ENCODE assay signal across 19 cellular contexts in the genomic region with DNA sequence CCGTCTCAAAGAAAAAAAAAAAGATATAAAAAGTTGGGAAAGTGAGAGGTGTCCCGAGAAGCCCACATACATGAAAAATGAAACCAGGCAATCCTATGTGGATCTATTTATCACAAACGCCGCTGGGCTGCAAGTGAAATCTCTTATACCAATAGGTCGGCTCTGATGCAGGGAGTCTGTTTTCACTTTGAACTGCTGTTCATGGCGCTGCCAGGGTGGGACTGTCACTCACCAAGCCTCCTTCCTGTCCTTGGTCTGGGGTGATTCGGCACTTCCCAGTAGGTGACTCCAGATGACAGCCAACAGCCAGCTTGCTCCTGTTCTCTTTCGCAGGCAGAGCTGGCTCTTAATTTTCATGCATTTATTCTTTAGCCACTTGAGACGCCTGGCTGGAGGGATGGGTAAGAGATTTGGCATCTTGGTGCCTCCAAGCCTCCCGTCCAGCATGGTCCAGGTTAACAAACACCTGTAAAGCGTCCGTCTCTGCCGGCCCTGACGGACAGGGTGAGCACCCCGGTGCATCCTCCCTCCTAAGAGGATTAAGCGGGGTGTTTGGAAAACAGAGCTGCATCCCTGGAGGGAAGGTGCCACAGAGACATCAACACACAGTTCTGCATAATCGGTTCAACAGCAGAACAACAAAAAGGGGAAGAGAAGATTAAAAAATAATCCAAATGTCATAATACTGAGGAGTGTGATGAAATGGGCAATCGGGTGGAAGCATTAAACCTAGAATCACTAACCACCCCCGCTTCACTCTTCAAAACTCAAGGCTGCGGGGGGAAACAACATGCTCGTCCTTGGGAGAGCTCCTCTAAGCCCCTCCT. TPM values are rescaled to one million over a fixed set of nuclear protein-coding genes. Genes with fewer than 3 reads are reported as not detected.
DNase-seq lines count a peak whose midpoint lies in the region; ATAC-seq and TF ChIP-seq lines count a peak whose summit lies in the region.
"Had no signal": no experiment of that assay in that cellular context is flagged by ENCODE, and none has a peak within 500 bp of the region (broad histone marks: within the 10 kb centered on the region; RNA-seq: fewer than 3 reads in every experiment).

No MANE protein-coding gene starts in this region.

- H3K27ac Mint-ChIP-seq in dendritic cell treated with granulocyte-macrophage colony-stimulating factor and Interleukin-4, amounts not matched to agents 40 ng/mL and 50 ng/mL, for 4 days = peak overlapping the region; percentile 81
- no peak overlapping the region for H3K27ac Mint-ChIP-seq in HFFc6
- H3K27ac Mint-ChIP-seq: activated B cell treated with CpG ODN at 0.5 μM for 24 hours; activated T-helper 17 cell treated with anti-CD3 and anti-CD28 coated beads, Interleukin-2, amount 50 U/mL, for 72 hours; mesothelial cell of epicardium; T-cell had no signal

- no peak overlapping the region for H3K4me3 Mint-ChIP-seq in dendritic cell treated with granulocyte-macrophage colony-stimulating factor and Interleukin-4, amounts not matched to agents 40 ng/mL and 50 ng/mL, for 4 days
- H3K4me3 Mint-ChIP-seq in HFFc6 = no peak overlapping the region
- H3K4me3 Mint-ChIP-seq: activated B cell treated with CpG ODN at 0.5 μM for 24 hours; activated T-helper 17 cell treated with anti-CD3 and anti-CD28 coated beads, Interleukin-2, amount 50 U/mL, for 72 hours; mesothelial cell of epicardium; neural crest cell; T-cell had no signal

- H3K36me3 ChIP-seq in prostate gland (no peaks in the 10 kb centered on the region), HAP-1 (replicated peaks) (no peaks in the 10 kb centered on the region)

- H3K27me3 Mint-ChIP-seq in dendritic cell treated with granulocyte-macrophage colony-stimulating factor and Interleukin-4, amounts not matched to agents 40 ng/mL and 50 ng/mL, for 4 days = no peaks in the 10 kb centered on the region
- H3K27me3 Mint-ChIP-seq in HFFc6 (ENCODE audit: insufficient read depth) = peaks cover 2% of the 10 kb centered on the region
- H3K27me3 Mint-ChIP-seq: activated B cell treated with CpG ODN at 0.5 μM for 24 hours; activated T-helper 17 cell treated with anti-CD3 and anti-CD28 coated beads, Interleukin-2, amount 50 U/mL, for 72 hours; T-cell had no signal

- H3K27me3 ChIP-seq in prostate gland (replicated peaks; ENCODE audit: insufficient read depth) (no peaks in the 10 kb centered on the region), HAP-1 (ENCODE audit: low read depth) (no peaks in the 10 kb centered on the region)
- H3K27me3 ChIP-seq: heart right ventricle had no signal

- no peaks in the 10 kb centered on the region for H3K9me3 ChIP-seq in prostate gland
- no peaks in the 10 kb centered on the region for H3K9me3 ChIP-seq in HAP-1
- H3K9me3 ChIP-seq: heart right ventricle had no signal

- TF ChIP-seq CTCF in C4-2B (conservative IDR thresholded peaks at IDR 0.05) (no peak), NB4 (IDR thresholded peaks at IDR 0.05; ENCODE audit: low read depth, low read length) (no peak), prostate gland (IDR thresholded peaks at IDR 0.05) (no peak), HFFc6 (IDR thresholded peaks at IDR 0.05) (no peak)

- in situ Hi-C loops in HAP-1 (cut with MboI; ENCODE audit: low sequenced_read_pairs) = no loop called here

- H3K27ac ChIP-seq in C4-2B (peak overlapping the region; percentile 75), prostate gland (peak overlapping the region; percentile 68 to 85)

- peak; percentile 48 for DNase-seq in NB4 (ENCODE audit: low read depth)
- no peak for DNase-seq in prostate gland (ENCODE audit: low spot score)
- DNase-seq in HFFc6 = no peak
- DNase-seq in SK-N-DZ (ENCODE audit: low spot score) = no peak
- no peak for DNase-seq in HAP-1 (ENCODE audit: low spot score in 2 of 2)
- DNase-seq: activated B cell treated with CpG ODN at 0.5 μM for 24 hours; effector CD8-positive, alpha-beta T cell; NCI-H1048; NCI-H524 treated with DMSO at 0.1 percent for 48 hours; retina; T-cell had no signal

- no peaks in the 10 kb centered on the region for H3K9me3 Mint-ChIP-seq in dendritic cell treated with granulocyte-macrophage colony-stimulating factor and Interleukin-4, amounts not matched to agents 40 ng/mL and 50 ng/mL, for 4 days
- no peaks in the 10 kb centered on the region for H3K9me3 Mint-ChIP-seq in HFFc6
- H3K9me3 Mint-ChIP-seq: activated B cell treated with CpG ODN at 0.5 μM for 24 hours; activated T-helper 17 cell treated with anti-CD3 and anti-CD28 coated beads, Interleukin-2, amount 50 U/mL, for 72 hours; mesothelial cell of epicardium; neural crest cell; T-cell had no signal

- WGBS in prostate gland = 83% methylated on average over 21 of the region's 21 CpGs

- H3K36me3 Mint-ChIP-seq in dendritic cell treated with granulocyte-macrophage colony-stimulating factor and Interleukin-4, amounts not matched to agents 40 ng/mL and 50 ng/mL, for 4 days (ENCODE audit: low read depth) = peaks cover 7% of the 10 kb centered on the region
- H3K36me3 Mint-ChIP-seq in HFFc6 (ENCODE audit: low read depth) = no peaks in the 10 kb centered on the region
- H3K36me3 Mint-ChIP-seq: mesothelial cell of epicardium had no signal

- no peak overlapping the region for H3K4me3 ChIP-seq in NB4 (ENCODE audit: low read depth, low read length)
- H3K4me3 ChIP-seq in prostate gland = no peak overlapping the region
- H3K4me3 ChIP-seq in HAP-1 = no peak overlapping the region
- H3K4me3 ChIP-seq: heart right ventricle had no signal

- no peak for ATAC-seq in HG02973 (IDR thresholded peaks at IDR 0.05; ENCODE audit: unreplicated experiment)
- ATAC-seq: activated T-helper 17 cell treated with anti-CD3 and anti-CD28 coated beads, Interleukin-2, amount 50 U/mL, for 72 hours; Panc1; T-cell had no signal

- H3K4me1 Mint-ChIP-seq in dendritic cell treated with granulocyte-macrophage colony-stimulating factor and Interleukin-4, amounts not matched to agents 40 ng/mL and 50 ng/mL, for 4 days (ENCODE audit: low read depth) = peaks cover 35% of the 10 kb centered on the region
- peaks cover 13% of the 10 kb centered on the region for H3K4me1 Mint-ChIP-seq in HFFc6 (ENCODE audit: low read depth)
- H3K4me1 Mint-ChIP-seq: activated B cell treated with CpG ODN at 0.5 μM for 24 hours; activated T-helper 17 cell treated with anti-CD3 and anti-CD28 coated beads, Interleukin-2, amount 50 U/mL, for 72 hours; mesothelial cell of epicardium; neural crest cell; T-cell had no signal

- intact Hi-C loops in dendritic cell treated with granulocyte-macrophage colony-stimulating factor and Interleukin-4, amounts not matched to agents 40 ng/mL and 50 ng/mL, for 4 days (cut with micrococcal nuclease) = no loop called here
- intact Hi-C loops in prostate gland (cut with DNase I) = no loop called here

- H3K4me1 ChIP-seq in prostate gland (replicated peaks) = peaks cover 8% of the 10 kb centered on the region
- no peaks in the 10 kb centered on the region; the same call in 1 of the 2 replicates for H3K4me1 ChIP-seq in HAP-1

- TF ChIP-seq POLR2A in NB4 (IDR thresholded peaks at IDR 0.05; ENCODE audit: extremely low read depth, insufficient read length) (no peak), prostate gland (IDR thresholded peaks at IDR 0.05) (no peak)

RNA-seq across cellular contexts. Expression of a gene that starts 58.7 kb away (rescaled TPM):
- total RNA-seq in prostate gland = 10 to 100 TPM; 15.3 to 25.1 TPM
- 10 to 100 TPM; 20.7 to 37.3 (median 30.9) TPM for total RNA-seq in HFFc6 (2021; fragmentation: NEBNext Ultra II Directional; extraction: Animal tissue kit (Norgen Biotek cat#: 25700))
- 2.7 and 3.6 TPM in 2 replicates for polyA plus RNA-seq in SK-N-DZ (2014; cell fraction: cytosol; rRNA removed)
- 2.8 and 8.0 TPM in 2 replicates for polyA plus RNA-seq in SK-N-DZ (2014; cell fraction: nucleus; rRNA removed)
